ENCODE assay signal across 23 cellular contexts in genomic region chr16:89033796-89034572, GRCh38. TPM values are rescaled to one million over a fixed set of nuclear protein-coding genes. Genes with fewer than 3 reads are reported as not detected.
DNase-seq lines count a peak whose midpoint lies in the region; ATAC-seq and TF ChIP-seq lines count a peak whose summit lies in the region.
"Had no signal": no experiment of that assay in that cellular context is flagged by ENCODE, and none has a peak within 500 bp of the region (broad histone marks: within the 10 kb centered on the region; RNA-seq: fewer than 3 reads in every experiment).

No MANE protein-coding gene starts in this region.

- WGBS in right cardiac atrium = 87% methylated on average over 31 of the region's 31 CpGs

- no peak overlapping the region for H2AFZ ChIP-seq in OCI-LY3 (ENCODE audit: low read depth, low read length)
- no peak overlapping the region for H2AFZ ChIP-seq in osteoblast (ENCODE audit: low read length)

- no peaks in the 10 kb centered on the region for H3K79me2 ChIP-seq in OCI-LY3 (ENCODE audit: low read length)
- H3K79me2 ChIP-seq in osteoblast (ENCODE audit: insufficient read depth, low read length) = no peaks in the 10 kb centered on the region

- H3K27ac ChIP-seq in OCI-LY3 (ENCODE audit: low read length) = no peak overlapping the region
- H3K27ac ChIP-seq in right cardiac atrium (ENCODE audit: low read length) = no peak overlapping the region
- H3K27ac ChIP-seq in osteoblast (ENCODE audit: low read depth, low read length) = no peak overlapping the region
- H3K27ac ChIP-seq: 22Rv1, ascending aorta, heart right ventricle, prostate gland had no signal

- TF ChIP-seq CTCF in OCI-LY3 (IDR thresholded peaks at IDR 0.05; ENCODE audit: low read depth, low read length) (no peak), osteoblast (IDR thresholded peaks at IDR 0.05; ENCODE audit: extremely low read depth, low read depth, low read length) (no peak)

- no peak overlapping the region for H3K4me3 Mint-ChIP-seq in T-helper 1 cell treated with Interleukin-12 subunit alpha and Interleukin-12 subunit beta and Interleukin-4 antibody, amounts not matched to agents 30 μg/mL and 1 μg/mL, for 36 hours
- H3K4me3 Mint-ChIP-seq: activated CD4-positive, alpha-beta T cell treated with anti-CD3 and anti-CD28 coated beads, Interleukin-2, amount 10 ng/mL, durations not matched to agents 7 days and 5 days; type B pancreatic cell had no signal

- intact Hi-C loops in right cardiac atrium (cut with DNase I) = no loop called here

- H3K27me3 ChIP-seq in OCI-LY3 (ENCODE audit: low read depth, low read length) (no peaks in the 10 kb centered on the region), right cardiac atrium (ENCODE audit: control insufficient read depth, insufficient read depth) (no peaks in the 10 kb centered on the region), osteoblast (ENCODE audit: insufficient read depth, low read length) (peaks cover 10% of the 10 kb centered on the region)
- H3K27me3 ChIP-seq: ascending aorta had no signal

- no peaks in the 10 kb centered on the region for H3K36me3 ChIP-seq in OCI-LY3 (replicated peaks; ENCODE audit: low read depth, low read length)
- H3K36me3 ChIP-seq in osteoblast (ENCODE audit: insufficient read depth, low read length) = no peaks in the 10 kb centered on the region
- H3K36me3 ChIP-seq: ascending aorta, heart right ventricle, prostate gland had no signal

- peak overlapping the region; percentile 69 for H3K27ac Mint-ChIP-seq in T-helper 1 cell treated with Interleukin-12 subunit alpha and Interleukin-12 subunit beta and Interleukin-4 antibody, amounts not matched to agents 30 μg/mL and 1 μg/mL, for 36 hours
- H3K27ac Mint-ChIP-seq: activated CD4-positive, alpha-beta T cell treated with anti-CD3 and anti-CD28 coated beads, Interleukin-2, amount 10 ng/mL, durations not matched to agents 7 days and 5 days; activated naive CD8-positive, alpha-beta T cell; type B pancreatic cell had no signal

- H3K4me1 ChIP-seq in OCI-LY3 (ENCODE audit: low read length) (peaks cover 66% of the 10 kb centered on the region), right cardiac atrium (ENCODE audit: control insufficient read depth, insufficient read depth, low read length) (no peaks in the 10 kb centered on the region), osteoblast (ENCODE audit: insufficient read depth, low read length) (no peaks in the 10 kb centered on the region)
- H3K4me1 ChIP-seq: ascending aorta, prostate gland had no signal

- peaks cover 12% of the 10 kb centered on the region for H3K9me3 Mint-ChIP-seq in T-helper 1 cell treated with Interleukin-12 subunit alpha and Interleukin-12 subunit beta and Interleukin-4 antibody, amounts not matched to agents 30 μg/mL and 1 μg/mL, for 36 hours
- H3K9me3 Mint-ChIP-seq: type B pancreatic cell had no signal

- no peaks in the 10 kb centered on the region for H3K9me3 ChIP-seq in OCI-LY3 (ENCODE audit: insufficient read depth, low read length)
- H3K9me3 ChIP-seq in right cardiac atrium (ENCODE audit: control insufficient read depth, low read length) = no peaks in the 10 kb centered on the region
- no peaks in the 10 kb centered on the region for H3K9me3 ChIP-seq in osteoblast (ENCODE audit: low read depth, low read length)
- H3K9me3 ChIP-seq: ascending aorta, prostate gland had no signal

- ATAC-seq in right cardiac atrium = no peak
- ATAC-seq in GM18520 (IDR thresholded peaks at IDR 0.05; ENCODE audit: unreplicated experiment) = no peak
- ATAC-seq in GM18511 (IDR thresholded peaks at IDR 0.05; ENCODE audit: unreplicated experiment) = no peak
- no peak for ATAC-seq in HG02588 (IDR thresholded peaks at IDR 0.05; ENCODE audit: unreplicated experiment)
- ATAC-seq: heart right ventricle, left colon had no signal

- DNase-seq in T-helper 1 cell = no peak
- peak; percentile 2 to 32 (median 31) for DNase-seq in right cardiac atrium
- DNase-seq in osteoblast (ENCODE audit: insufficient read length, low spot score, missing footprints) = peak; percentile 25
- DNase-seq: activated CD4-positive, alpha-beta T cell treated with anti-CD3 and anti-CD28 coated beads, Interleukin-2, amount 10 ng/mL, durations not matched to agents 7 days and 5 days; activated CD8-positive, alpha-beta memory T cell treated with anti-CD3 and anti-CD28 coated beads, Interleukin-2, amount 50 U/mL, for 4 hours; GF-D8; H7; Kasumi-1; left colon; MV-4-11; NCI-H524 treated with DMSO at 0.1 percent for 48 hours had no signal

- no peak overlapping the region for H3K4me3 ChIP-seq in OCI-LY3 (ENCODE audit: low read length)
- H3K4me3 ChIP-seq in right cardiac atrium (ENCODE audit: low read length) = no peak overlapping the region
- H3K4me3 ChIP-seq in osteoblast (ENCODE audit: insufficient read depth, low read length) = no peak overlapping the region
- H3K4me3 ChIP-seq: ascending aorta, heart right ventricle, prostate gland had no signal

- peaks cover 31% of the 10 kb centered on the region for H3K4me1 Mint-ChIP-seq in T-helper 1 cell treated with Interleukin-12 subunit alpha and Interleukin-12 subunit beta and Interleukin-4 antibody, amounts not matched to agents 30 μg/mL and 1 μg/mL, for 36 hours (ENCODE audit: low read depth)

- H3K36me3 Mint-ChIP-seq in T-helper 1 cell treated with Interleukin-12 subunit alpha and Interleukin-12 subunit beta and Interleukin-4 antibody, amounts not matched to agents 30 μg/mL and 1 μg/mL, for 36 hours (ENCODE audit: low read depth) = peaks cover 7% of the 10 kb centered on the region
- H3K36me3 Mint-ChIP-seq: type B pancreatic cell had no signal

- peaks cover 8% of the 10 kb centered on the region for H3K27me3 Mint-ChIP-seq in T-helper 1 cell treated with Interleukin-12 subunit alpha and Interleukin-12 subunit beta and Interleukin-4 antibody, amounts not matched to agents 30 μg/mL and 1 μg/mL, for 36 hours (ENCODE audit: low read depth)
- H3K27me3 Mint-ChIP-seq: activated naive CD8-positive, alpha-beta T cell had no signal

- H3K4me2 ChIP-seq in OCI-LY3 (ENCODE audit: low read length) (peak overlapping the region; percentile 67; the same call in 1 of the 2 replicates), osteoblast (ENCODE audit: insufficient read depth, low read length) (no peak overlapping the region)

- H4K20me1 ChIP-seq in OCI-LY3 (ENCODE audit: insufficient read depth, low read length) (no peaks in the 10 kb centered on the region), osteoblast (ENCODE audit: insufficient read depth, low read length) (no peaks in the 10 kb centered on the region)

- H3K9ac ChIP-seq in OCI-LY3 (ENCODE audit: low read length) = no peak overlapping the region; the same call in 1 of the 2 replicates

RNA-seq across cellular contexts. Expression of gene CBFA2T3, which starts 57.0 kb away (rescaled TPM):
- total RNA-seq in right cardiac atrium (1 to 10 TPM; 5.6 to 8.5 (median 6.9) TPM), osteoblast (not detected in 2 replicates)
- 7.3 TPM for polyA plus RNA-seq in right cardiac atrium
- total RNA-seq: activated CD4-positive, alpha-beta T cell treated with anti-CD3 and anti-CD28 coated beads, Interleukin-2, amount 10 ng/mL, durations not matched to agents 7 days and 5 days; SK-MEL-5 had no signal

RNA-seq across cellular contexts. Expression of gene ACSF3, which starts 59.7 kb away (rescaled TPM):
- 10 to 100 TPM; 13.9 to 22.4 (median 16.7) TPM for total RNA-seq in right cardiac atrium
- polyA plus RNA-seq in right cardiac atrium = 16.4 TPM
- total RNA-seq in osteoblast = 25.6 and 29.3 TPM in 2 replicates

Comparison
In these comparisons a context has a peak if more than half of its experiments do, and no peak if none do; other contexts are left out.
1. DNase-seq: peak in right cardiac atrium (3 of 3) and osteoblast (single experiment); none in T-helper 1 cell (0 of 5).